10 cellular contexts compared by ENCODE assay signal in the genomic region with DNA sequence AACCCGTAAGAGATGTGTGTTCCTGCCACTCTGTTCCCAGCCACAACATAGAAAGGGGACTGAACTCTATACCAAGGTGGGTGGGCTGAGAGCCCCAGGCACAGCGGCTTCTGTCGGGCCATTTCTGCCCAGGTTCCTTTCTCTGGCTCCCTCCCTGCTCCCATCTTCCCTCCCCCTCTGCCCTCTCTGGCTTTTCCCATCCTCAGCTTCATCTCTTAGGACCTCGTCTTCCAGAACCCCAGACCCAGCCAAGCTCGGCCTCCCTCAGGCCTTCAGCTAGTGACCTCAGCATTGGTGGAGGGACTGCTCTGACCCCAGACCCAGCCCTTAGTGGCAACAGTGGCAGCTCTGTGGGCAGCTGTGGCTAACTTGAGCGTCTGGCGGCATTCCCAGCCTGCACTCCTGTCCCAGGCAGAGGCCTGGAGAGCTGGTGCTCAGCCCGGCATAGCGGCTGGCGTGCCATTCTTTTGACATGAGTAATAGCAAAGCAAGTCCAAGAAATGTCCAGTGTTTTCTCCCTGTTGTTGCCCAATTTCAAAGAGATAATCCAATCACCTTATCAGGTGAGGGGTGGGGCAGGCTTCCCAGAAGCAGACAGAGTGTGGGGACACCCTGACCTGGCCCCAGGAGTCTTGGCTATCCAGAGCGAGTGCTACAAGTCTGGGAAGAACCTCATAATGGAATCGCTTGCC. TPM values are rescaled to one million over a fixed set of nuclear protein-coding genes. Genes with fewer than 3 reads are reported as not detected.
DNase-seq lines count a peak whose midpoint lies in the region; ATAC-seq and TF ChIP-seq lines count a peak whose summit lies in the region.
"Had no signal": no experiment of that assay in that cellular context is flagged by ENCODE, and none has a peak within 500 bp of the region (broad histone marks: within the 10 kb centered on the region; RNA-seq: fewer than 3 reads in every experiment).

No MANE protein-coding gene starts in this region.

- H3K9me3 ChIP-seq in heart left ventricle = no peaks in the 10 kb centered on the region

- no peaks in the 10 kb centered on the region for H3K36me3 Mint-ChIP-seq in activated naive CD8-positive, alpha-beta T cell treated with anti-CD3 and anti-CD28 coated beads for 36 hours

- H3K27me3 Mint-ChIP-seq in activated naive CD8-positive, alpha-beta T cell treated with anti-CD3 and anti-CD28 coated beads for 36 hours = no peaks in the 10 kb centered on the region

- no peak for TF ChIP-seq POLR2A in heart left ventricle (IDR thresholded peaks at IDR 0.05)

- peaks cover 6 to 97% (median 73%) of the 10 kb centered on the region in 12 donors for H3K4me1 ChIP-seq in heart left ventricle

- no peaks in the 10 kb centered on the region for H3K27me3 ChIP-seq in heart left ventricle

- peak overlapping the region; percentile 55 to 95 (median 82) for H3K27ac ChIP-seq in heart left ventricle
- H3K27ac ChIP-seq: SK-N-MC had no signal

- no peak overlapping the region for H3K4me3 Mint-ChIP-seq in activated naive CD8-positive, alpha-beta T cell treated with anti-CD3 and anti-CD28 coated beads for 36 hours
- H3K4me3 Mint-ChIP-seq: activated T-cell treated with anti-CD3 and anti-CD28 coated beads, Interleukin-2, amount 50 U/mL, for 72 hours had no signal

- peak; percentile 85 for DNase-seq in Caki2 (ENCODE audit: low read depth)
- DNase-seq in amniotic epithelial cell (ENCODE audit: low read depth) = peak; percentile 95
- DNase-seq in heart left ventricle = peak; percentile 80 to 94 (median 90)
- peak; percentile 97 for DNase-seq in retinal pigment epithelial cell (ENCODE audit: low read depth)
- no peak for DNase-seq in activated naive CD8-positive, alpha-beta T cell treated with anti-CD3 and anti-CD28 coated beads for 36 hours
- no peak for DNase-seq in NCI-H2171 treated with DMSO at 0.1 percent for 48 hours (lab: John Stamatoyannopoulos, UW)
- no peak for DNase-seq in NCI-H2171 (lab: John Stamatoyannopoulos, UW)
- DNase-seq: activated T-cell treated with anti-CD3 and anti-CD28 coated beads, Interleukin-2, amount 50 U/mL, for 72 hours had no signal

- peaks cover 9% of the 10 kb centered on the region for H3K4me1 Mint-ChIP-seq in activated naive CD8-positive, alpha-beta T cell treated with anti-CD3 and anti-CD28 coated beads for 36 hours

- no peaks in the 10 kb centered on the region for H3K36me3 ChIP-seq in heart left ventricle

- in situ Hi-C loops in Caki2 (cut with HindIII; ENCODE audit: low pct_unique_long_range_greater_than_20kb, low sequenced_read_pairs) = no loop called here

- no peaks in the 10 kb centered on the region for H3K9me3 Mint-ChIP-seq in activated naive CD8-positive, alpha-beta T cell treated with anti-CD3 and anti-CD28 coated beads for 36 hours
- H3K9me3 Mint-ChIP-seq: activated T-cell treated with anti-CD3 and anti-CD28 coated beads, Interleukin-2, amount 50 U/mL, for 72 hours had no signal

- 64 to 79% (median 68%) methylated on average over 9 to 12 of the region's 12 CpGs for WGBS in heart left ventricle, 4 donors

- intact Hi-C loops in heart left ventricle (cut with DNase I) = loop anchor here in 3 of 10 donors (5.0 to 10.0 kb wide), 2 partner anchors 49 to 52 kb away; no protein-coding TSS in a partner anchor

- ATAC-seq in heart left ventricle (peak; percentile 87 to 93 (median 88)), HG02970 (IDR thresholded peaks at IDR 0.05; ENCODE audit: low FRiP score, unreplicated experiment) (no peak)
- ATAC-seq: activated T-cell treated with anti-CD3 and anti-CD28 coated beads, Interleukin-2, amount 50 U/mL, for 72 hours had no signal

- no peak overlapping the region for H3K27ac Mint-ChIP-seq in activated naive CD8-positive, alpha-beta T cell treated with anti-CD3 and anti-CD28 coated beads for 36 hours
- H3K27ac Mint-ChIP-seq: activated T-cell treated with anti-CD3 and anti-CD28 coated beads, Interleukin-2, amount 50 U/mL, for 72 hours had no signal

- no peak for TF ChIP-seq CTCF in heart left ventricle (IDR thresholded peaks at IDR 0.05)
- TF ChIP-seq CTCF in retinal pigment epithelial cell (conservative IDR thresholded peaks at IDR 0.05; ENCODE audit: low read depth, low read length) = no peak

- H3K4me3 ChIP-seq in heart left ventricle (no peak overlapping the region), retinal pigment epithelial cell (ENCODE audit: low read length) (no peak overlapping the region)
- H3K4me3 ChIP-seq: SK-N-MC had no signal

RNA-seq across cellular contexts. Expression of a gene that starts 15.9 kb away (rescaled TPM):
- total RNA-seq in Caki2 (2014; rRNA removed; shearing (Covaris generic); ENCODE audit: low replicate concordance) = 2.8 and 16.7 TPM in 2 replicates
- total RNA-seq in heart left ventricle = 10 to 100 TPM; 13.9 to 55.0 (median 26.8) TPM
- 10 to 100 TPM in 1 of 2 donors, 1 to 10 TPM in 1; 6.9 to 18.4 TPM for polyA plus RNA-seq in heart left ventricle
- total RNA-seq in activated naive CD8-positive, alpha-beta T cell treated with anti-CD3 and anti-CD28 coated beads for 36 hours = 10 to 100 TPM; 21.9 to 26.7 TPM

RNA-seq across cellular contexts. Expression of a gene that starts 30.1 kb away (rescaled TPM):
- not detected in 2 replicates for total RNA-seq in Caki2 (2014; rRNA removed; shearing (Covaris generic); ENCODE audit: low replicate concordance)
- total RNA-seq in heart left ventricle = under 1 TPM in 1 of 9 donors, not detected in 8; 0.35 TPM
- not detected for polyA plus RNA-seq in heart left ventricle
- not detected for total RNA-seq in activated naive CD8-positive, alpha-beta T cell treated with anti-CD3 and anti-CD28 coated beads for 36 hours
- total RNA-seq: activated T-cell treated with anti-CD3 and anti-CD28 coated beads, Interleukin-2, amount 50 U/mL, for 72 hours had no signal

Comparison
In these comparisons a context has a peak if more than half of its experiments do, and no peak if none do; other contexts are left out.
1. DNase-seq: peak in Caki2 (single experiment), amniotic epithelial cell (single experiment), heart left ventricle (5 of 5) and retinal pigment epithelial cell (single experiment); none in activated naive CD8-positive, alpha-beta T cell treated with anti-CD3 and anti-CD28 coated beads for 36 hours (single experiment), NCI-H2171 treated with DMSO at 0.1 percent for 48 hours (single experiment) and NCI-H2171 (single experiment).